In genomic region chr17:4968916-4969550, GRCh38 we compare ENCODE assay signal across 9 cellular contexts. TPM values are rescaled to one million over a fixed set of nuclear protein-coding genes. Genes with fewer than 3 reads are reported as not detected.
DNase-seq lines count a peak whose midpoint lies in the region; FAIRE-seq and TF ChIP-seq lines count a peak whose summit lies in the region.
"Had no signal": no experiment of that assay in that cellular context is flagged by ENCODE, and none has a peak within 500 bp of the region (broad histone marks: within the 10 kb centered on the region; RNA-seq: fewer than 3 reads in every experiment).

No MANE protein-coding gene starts in this region.

- TF ChIP-seq CTCF in Peyer's patch (IDR thresholded peaks at IDR 0.05): no peak
- TF ChIP-seq CTCF in H1 (IDR thresholded peaks at IDR 0.05; ENCODE audit: control extremely low read depth in 1 of 3, insufficient read depth in 1 of 3, low read depth in 1 of 3, low read length in 3 of 3): no peak
- no peak for TF ChIP-seq CTCF in osteoblast (IDR thresholded peaks at IDR 0.05; ENCODE audit: extremely low read depth, low read depth, low read length)

- FAIRE-seq in H1 (lab: Jason Lieb, UNC): no peak
- FAIRE-seq: G401.6 had no signal

- H3K27ac ChIP-seq in Peyer's patch (peak overlapping the region; percentile 90 to 97 (median 92)), H1 (ENCODE audit: low read depth, low read length) (no peak overlapping the region; the same call in 1 of the 2 replicates), osteoblast (ENCODE audit: low read depth, low read length) (peak overlapping the region; percentile 96)

- H2AK5ac ChIP-seq in H1 (ENCODE audit: low read depth, low read length): 0 out of 2 replicates have a peak overlapping the region, but pooled peaks have one; percentile 86

- H3K9me3 ChIP-seq in Peyer's patch (no peaks in the 10 kb centered on the region), H1 (ENCODE audit: insufficient read depth in 2 of 2, low read depth in 1 of 2, low read length in 1 of 2) (no peaks in the 10 kb centered on the region), osteoblast (ENCODE audit: low read depth, low read length) (no peaks in the 10 kb centered on the region)

- H2BK120ac ChIP-seq in H1 (replicated peaks; ENCODE audit: low read depth, low read length): no peak overlapping the region

- no peak overlapping the region for H3K14ac ChIP-seq in H1 (ENCODE audit: insufficient read length)

- peaks cover 0 to 16% of the 10 kb centered on the region in 2 experiments; a peak in 2 of 4 replicates for H3K79me2 ChIP-seq in H1 (ENCODE audit: control insufficient read depth in 1 of 2, insufficient read depth in 2 of 2, low read length in 2 of 2)
- H3K79me2 ChIP-seq in osteoblast (ENCODE audit: insufficient read depth, low read length): peaks cover 17% of the 10 kb centered on the region

- H3K4ac ChIP-seq in H1 (replicated peaks; ENCODE audit: insufficient read length, low read depth, low read length): peak overlapping the region; percentile 55

- H3K27me3 ChIP-seq in Peyer's patch (no peaks in the 10 kb centered on the region), H1 (replicated peaks in 1 of 4; ENCODE audit: control insufficient read depth in 3 of 4, extremely low read depth in 1 of 4, insufficient read depth in 3 of 4, low read length in 3 of 4) (peaks cover 0 to 14% (median 6%) of the 10 kb centered on the region in 4 experiments; a peak in 3 of 7 replicates), osteoblast (ENCODE audit: insufficient read depth, low read length) (no peaks in the 10 kb centered on the region)

- H3K18ac ChIP-seq in H1 (ENCODE audit: extremely low read depth, low read length): peak overlapping the region; percentile 93

- TF ChIP-seq RAD21 in H1 (IDR thresholded peaks at IDR 0.05 in 1 of 2, conservative IDR thresholded peaks at IDR 0.05 in 1 of 2; ENCODE audit: low read depth in 2 of 2, low read length in 2 of 2): no peak

- peak overlapping the region; percentile 68 to 80 (median 76) for H3K4me3 ChIP-seq in Peyer's patch
- peak overlapping the region; percentile 71 to 90 (median 85) for H3K4me3 ChIP-seq in H1 (ENCODE audit: extremely low read depth in 1 of 4, insufficient read depth in 2 of 4, low read depth in 3 of 4, low read length in 4 of 4)
- H3K4me3 ChIP-seq in osteoblast (ENCODE audit: insufficient read depth, low read length): peak overlapping the region; percentile 89

- peaks cover 19% of the 10 kb centered on the region; the same call in 1 of the 2 replicates for H3K23me2 ChIP-seq in H1 (ENCODE audit: low read depth, low read length)

- H3K23ac ChIP-seq in H1 (ENCODE audit: insufficient read length): no peak overlapping the region

- DNase-seq in NK-92 treated with Interleukin-12 subunit alpha and Interleukin-12 subunit beta, amount 100 ng/mL, for 24 hours (lab: John Stamatoyannopoulos, UW): peak; percentile 25
- DNase-seq in NK-92 (lab: John Stamatoyannopoulos, UW; ENCODE audit: unreplicated experiment) (no peak), Peyer's patch (peak in 1 of 3 donors; percentile 51), H1 (ENCODE audit: low read depth in 1 of 2, low spot score in 2 of 2) (no peak), osteoblast (ENCODE audit: insufficient read length, low spot score, missing footprints) (peak; percentile 96), ureter (ENCODE audit: low spot score) (no peak), DMS 273 treated with DMSO at 0.1 percent for 48 hours (lab: John Stamatoyannopoulos, UW) (no peak), NCI-H2196 treated with DMSO at 0.1 percent for 48 hours (lab: John Stamatoyannopoulos, UW; ENCODE audit: unreplicated experiment) (no peak)

- POLR2A ChIA-PET in H1 (lab: Charles Lee; ENCODE audit: partially characterized antibody): interaction anchor here (0.6 to 32.4 kb wide), 13 partner anchors 9 to 243 kb away, joined by 3 to 987 read pairs (median 4); partner anchors contain the start of genes C17orf107, CAMTA2, ENO3 and INCA1

- H3K4me1 ChIP-seq in Peyer's patch: peaks cover 0 to 36% (median 10%) of the 10 kb centered on the region in 4 donors
- peaks cover 2 to 16% (median 9%) of the 10 kb centered on the region in 4 experiments for H3K4me1 ChIP-seq in H1 (replicated peaks in 1 of 4; ENCODE audit: control insufficient read depth in 3 of 4, insufficient read depth in 4 of 4, low read length in 3 of 4)
- H3K4me1 ChIP-seq in osteoblast (ENCODE audit: insufficient read depth, low read length): peaks cover 34% of the 10 kb centered on the region

- peak overlapping the region; percentile 72; the same call in 1 of the 2 replicates for H2BK15ac ChIP-seq in H1 (ENCODE audit: low read length)

- TF ChIP-seq EP300 in H1 (IDR thresholded peaks at IDR 0.05; ENCODE audit: borderline replicate concordance in 1 of 2, low read depth in 2 of 2, low read length in 2 of 2): no peak

- WGBS in H1 (ENCODE audit: extremely low coverage in 1 of 2, insufficient coverage in 1 of 2, insufficient read length in 1 of 2, insufficient replicate concordance in 2 of 2, low coverage in 1 of 2, low lambda C conversion rate in 2 of 2, missing lambda C conversion rate in 1 of 2), 2 experiments: 37% methylated on average over 20 of the region's 20 CpGs; no CpG with 5 or more reads in 1 of the 2 experiments

- no peak for TF ChIP-seq POLR2A in Peyer's patch (IDR thresholded peaks at IDR 0.05)
- peak in 1 of 2 experiments; percentile 47; a peak in 1 of 3 replicates for TF ChIP-seq POLR2A in H1 (IDR thresholded peaks at IDR 0.05; ENCODE audit: control extremely low read depth in 1 of 2, low read depth in 2 of 2, low read length in 2 of 2)

- H2BK12ac ChIP-seq in H1 (ENCODE audit: low read depth, low read length): peak overlapping the region; percentile 17; the same call in 1 of the 2 replicates

- peak overlapping the region; percentile 92 to 99 for H3K4me2 ChIP-seq in H1 (ENCODE audit: insufficient read depth in 1 of 2, low read depth in 2 of 2, low read length in 2 of 2)
- peak overlapping the region; percentile 90 for H3K4me2 ChIP-seq in osteoblast (ENCODE audit: insufficient read depth, low read length)

- H4K91ac ChIP-seq in H1 (replicated peaks; ENCODE audit: insufficient read length, low read length): peak overlapping the region; percentile 77

- H3K9ac ChIP-seq in H1 (replicated peaks in 1 of 4; ENCODE audit: extremely low read depth in 1 of 4, low read depth in 3 of 4, low read length in 3 of 4): peak overlapping the region in 3 of 4 experiments; percentile 66 to 93 (median 77); a peak in 6 of 7 replicates

- CTCF ChIA-PET in H1 (lab: Charles Lee; ENCODE audit: partially characterized antibody): interaction anchor here (1.0 to 6.2 kb wide), 5 partner anchors 9 to 60 kb away, joined by 3 to 32 read pairs (median 9); partner anchors contain the start of gene ENO3

- peak overlapping the region; percentile 75 for H3K56ac ChIP-seq in H1 (replicated peaks; ENCODE audit: insufficient read length, low read depth, low read length)

- peak overlapping the region; percentile 96 for H2BK5ac ChIP-seq in H1 (ENCODE audit: low read depth, low read length)

- H4K5ac ChIP-seq in H1 (ENCODE audit: insufficient read length, low read depth, low read length): peak overlapping the region; percentile 95

- peak overlapping the region; percentile 26; the same call in 1 of the 2 replicates for H4K8ac ChIP-seq in H1 (ENCODE audit: extremely low read depth, insufficient read depth, low read length)

- peaks cover 3% of the 10 kb centered on the region; the same call in 1 of the 2 replicates for H3K79me1 ChIP-seq in H1 (ENCODE audit: low read depth, low read length)

- peaks cover 0 to 35% (median 0%) of the 10 kb centered on the region in 3 donors for H3K36me3 ChIP-seq in Peyer's patch
- peaks cover 0 to 11% (median 0%) of the 10 kb centered on the region in 4 experiments; a peak in 1 of 8 replicates for H3K36me3 ChIP-seq in H1 (ENCODE audit: control insufficient read depth in 2 of 4, insufficient read depth in 4 of 4, low read length in 3 of 4)
- peaks cover 34% of the 10 kb centered on the region for H3K36me3 ChIP-seq in osteoblast (ENCODE audit: insufficient read depth, low read length)

- H2BK20ac ChIP-seq in H1 (ENCODE audit: low read length): no peak overlapping the region

- no peak overlapping the region for H2AFZ ChIP-seq in H1 (ENCODE audit: low read length)
- H2AFZ ChIP-seq in osteoblast (ENCODE audit: low read length): no peak overlapping the region

- peaks cover 2 to 11% of the 10 kb centered on the region in 2 experiments for H4K20me1 ChIP-seq in H1 (replicated peaks in 1 of 2; ENCODE audit: control insufficient read depth in 1 of 2, insufficient read depth in 2 of 2, low read length in 2 of 2)
- H4K20me1 ChIP-seq in osteoblast (ENCODE audit: insufficient read depth, low read length): no peaks in the 10 kb centered on the region

RNA-seq across cellular contexts. Expression of gene SPAG7, which starts 1.4 kb away (rescaled TPM):
- 10 to 100 TPM; 34.2 to 85.0 (median 48.9) TPM for total RNA-seq in Peyer's patch
- total RNA-seq in H1 (2021; fragmentation: NEBNext Ultra II Directional; extraction: Animal tissue kit (Norgen Biotek cat#: 25700)): 81.9 and 83.6 TPM in 2 replicates
- polyA plus RNA-seq in H1 (2011; rRNA removed): 74.2 and 82.1 TPM in 2 replicates
- 133 TPM for polyA plus RNA-seq in H1 (2011; cell fraction: cytosol; rRNA removed)
- polyA plus RNA-seq in H1 (2011; cell fraction: nucleus; rRNA removed): 62.7 TPM
- polyA plus RNA-seq in H1 (2012, experiment 1 of 2): 74.8 to 109 TPM (median 102 TPM) in 4 replicates
- polyA plus RNA-seq in H1 (2012, experiment 2 of 2): 70.1 TPM
- polyA plus RNA-seq in H1 (2013, experiment 1 of 2): 60.5 TPM
- 60.7 TPM for polyA plus RNA-seq in H1 (2013, experiment 2 of 2)
- 24.3 and 26.5 TPM in 2 replicates for polyA minus RNA-seq in H1 (2011; rRNA and poly(A)+ RNA removed)
- 22.8 TPM for polyA minus RNA-seq in H1 (2011; cell fraction: cytosol; rRNA and poly(A)+ RNA removed)
- polyA minus RNA-seq in H1 (2011; cell fraction: nucleus; rRNA and poly(A)+ RNA removed): 21.9 TPM
- 34.0 and 39.8 TPM in 2 replicates for total RNA-seq in osteoblast
- total RNA-seq in ureter: 66.4 TPM

RNA-seq across cellular contexts. Expression of gene ENO3, which starts 18.1 kb away (rescaled TPM):
- 10 to 100 TPM in 3 of 4 donors, 1 to 10 TPM in 1; 7.4 to 27.7 (median 20.6) TPM for total RNA-seq in Peyer's patch
- 24.1 and 25.7 TPM in 2 replicates for total RNA-seq in H1 (2021; fragmentation: NEBNext Ultra II Directional; extraction: Animal tissue kit (Norgen Biotek cat#: 25700))
- polyA plus RNA-seq in H1 (2011; rRNA removed): 25.0 and 36.4 TPM in 2 replicates
- polyA plus RNA-seq in H1 (2011; cell fraction: cytosol; rRNA removed): 40.3 TPM
- polyA plus RNA-seq in H1 (2011; cell fraction: nucleus; rRNA removed): 152 TPM
- polyA plus RNA-seq in H1 (2012, experiment 1 of 2): 25.0 to 36.7 TPM (median 34.0 TPM) in 4 replicates
- polyA plus RNA-seq in H1 (2012, experiment 2 of 2): 31.1 TPM
- 19.9 TPM for polyA plus RNA-seq in H1 (2013, experiment 1 of 2)
- 16.5 TPM for polyA plus RNA-seq in H1 (2013, experiment 2 of 2)
- polyA minus RNA-seq in H1 (2011; rRNA and poly(A)+ RNA removed): 14.4 and 17.4 TPM in 2 replicates
- 12.0 TPM for polyA minus RNA-seq in H1 (2011; cell fraction: cytosol; rRNA and poly(A)+ RNA removed)
- 20.1 TPM for polyA minus RNA-seq in H1 (2011; cell fraction: nucleus; rRNA and poly(A)+ RNA removed)
- 2.9 TPM in 2 replicates for total RNA-seq in osteoblast
- 6.2 TPM for total RNA-seq in ureter

RNA-seq across cellular contexts. Expression of gene CAMTA2, which starts 18.4 kb away (rescaled TPM):
- 100 to 1,000 TPM in 1 of 4 donors, 10 to 100 TPM in 3; 42.4 to 124 (median 88.7) TPM for total RNA-seq in Peyer's patch
- total RNA-seq in H1 (2021; fragmentation: NEBNext Ultra II Directional; extraction: Animal tissue kit (Norgen Biotek cat#: 25700)): 11.4 and 12.0 TPM in 2 replicates
- polyA plus RNA-seq in H1 (2011; rRNA removed): 5.5 and 13.7 TPM in 2 replicates
- 4.1 TPM for polyA plus RNA-seq in H1 (2011; cell fraction: cytosol; rRNA removed)
- polyA plus RNA-seq in H1 (2011; cell fraction: nucleus; rRNA removed): 29.2 TPM
- 8.2 to 14.4 TPM (median 11.6 TPM) in 4 replicates for polyA plus RNA-seq in H1 (2012, experiment 1 of 2)
- 29.1 TPM for polyA plus RNA-seq in H1 (2012, experiment 2 of 2)
- 10.3 TPM for polyA plus RNA-seq in H1 (2013, experiment 1 of 2)
- polyA plus RNA-seq in H1 (2013, experiment 2 of 2): 9.5 TPM
- 2.1 and 7.3 TPM in 2 replicates for polyA minus RNA-seq in H1 (2011; rRNA and poly(A)+ RNA removed)
- 7.0 TPM for polyA minus RNA-seq in H1 (2011; cell fraction: cytosol; rRNA and poly(A)+ RNA removed)
- 10.2 TPM for polyA minus RNA-seq in H1 (2011; cell fraction: nucleus; rRNA and poly(A)+ RNA removed)
- 14.7 and 19.2 TPM in 2 replicates for total RNA-seq in osteoblast
- total RNA-seq in ureter: 86.0 TPM

RNA-seq across cellular contexts. Expression of gene PFN1, which starts 20.7 kb away (rescaled TPM):
- total RNA-seq in Peyer's patch (1,000 to 10,000 TPM in 1 of 4 donors, 100 to 1,000 TPM in 3; 530 to 1,064 (median 855) TPM), osteoblast (347 and 425 TPM in 2 replicates), ureter (598 TPM)
- total RNA-seq in H1 (2021; fragmentation: NEBNext Ultra II Directional; extraction: Animal tissue kit (Norgen Biotek cat#: 25700)): 1,355 and 1,387 TPM in 2 replicates
- polyA plus RNA-seq in H1 (2011; rRNA removed): 1,949 and 2,147 TPM in 2 replicates
- polyA plus RNA-seq in H1 (2011; cell fraction: cytosol; rRNA removed): 1,309 TPM
- polyA plus RNA-seq in H1 (2011; cell fraction: nucleus; rRNA removed): 1,023 TPM
- 1,911 to 2,058 TPM (median 2,001 TPM) in 4 replicates for polyA plus RNA-seq in H1 (2012, experiment 1 of 2)
- 2,250 TPM for polyA plus RNA-seq in H1 (2012, experiment 2 of 2)
- polyA plus RNA-seq in H1 (2013, experiment 1 of 2): 1,621 TPM
- 1,713 TPM for polyA plus RNA-seq in H1 (2013, experiment 2 of 2)
- 375 and 437 TPM in 2 replicates for polyA minus RNA-seq in H1 (2011; rRNA and poly(A)+ RNA removed)
- 1,836 TPM for polyA minus RNA-seq in H1 (2011; cell fraction: cytosol; rRNA and poly(A)+ RNA removed)
- polyA minus RNA-seq in H1 (2011; cell fraction: nucleus; rRNA and poly(A)+ RNA removed): 497 TPM

RNA-seq across cellular contexts. Expression of gene INCA1, which starts 28.3 kb away (rescaled TPM):
- total RNA-seq in Peyer's patch: 1 to 10 TPM in 1 of 4 donors, not detected in 3; 2.4 TPM
- 1.1 and 1.4 TPM in 2 replicates for total RNA-seq in H1 (2021; fragmentation: NEBNext Ultra II Directional; extraction: Animal tissue kit (Norgen Biotek cat#: 25700))
- 0.80 and 0.89 TPM in 2 replicates for polyA plus RNA-seq in H1 (2011; rRNA removed)
- polyA plus RNA-seq in H1 (2011; cell fraction: cytosol; rRNA removed): 0.78 TPM
- polyA plus RNA-seq in H1 (2011; cell fraction: nucleus; rRNA removed): 3.1 TPM
- polyA plus RNA-seq in H1 (2012, experiment 1 of 2): 1.2 to 1.7 TPM (median 1.5 TPM) in 4 replicates
- 0.97 TPM for polyA plus RNA-seq in H1 (2012, experiment 2 of 2)
- polyA plus RNA-seq in H1 (2013, experiment 1 of 2): 0.91 TPM
- polyA plus RNA-seq in H1 (2013, experiment 2 of 2): 0.61 TPM
- 0.24 and 0.82 TPM in 2 replicates for polyA minus RNA-seq in H1 (2011; rRNA and poly(A)+ RNA removed)
- polyA minus RNA-seq in H1 (2011; cell fraction: cytosol; rRNA and poly(A)+ RNA removed): not detected
- polyA minus RNA-seq in H1 (2011; cell fraction: nucleus; rRNA and poly(A)+ RNA removed): 0.90 TPM
- total RNA-seq in osteoblast: 0.29 and 0.36 TPM in 2 replicates
- 1.1 TPM for total RNA-seq in ureter

Comparison
In these comparisons a context has a peak if more than half of its experiments do, and no peak if none do; other contexts are left out.
1. DNase-seq: peak in NK-92 treated with Interleukin-12 subunit alpha and Interleukin-12 subunit beta, amount 100 ng/mL, for 24 hours (single experiment) and osteoblast (single experiment); none in NK-92 (single experiment), H1 (0 of 2), ureter (single experiment), DMS 273 treated with DMSO at 0.1 percent for 48 hours (single experiment) and NCI-H2196 treated with DMSO at 0.1 percent for 48 hours (single experiment).
2. Peak in every context shown above with its lines, with median percentiles within 50 percentile points of each other: H3K4me3 ChIP-seq.